12 cellular contexts compared by ENCODE assay signal in the genomic region with DNA sequence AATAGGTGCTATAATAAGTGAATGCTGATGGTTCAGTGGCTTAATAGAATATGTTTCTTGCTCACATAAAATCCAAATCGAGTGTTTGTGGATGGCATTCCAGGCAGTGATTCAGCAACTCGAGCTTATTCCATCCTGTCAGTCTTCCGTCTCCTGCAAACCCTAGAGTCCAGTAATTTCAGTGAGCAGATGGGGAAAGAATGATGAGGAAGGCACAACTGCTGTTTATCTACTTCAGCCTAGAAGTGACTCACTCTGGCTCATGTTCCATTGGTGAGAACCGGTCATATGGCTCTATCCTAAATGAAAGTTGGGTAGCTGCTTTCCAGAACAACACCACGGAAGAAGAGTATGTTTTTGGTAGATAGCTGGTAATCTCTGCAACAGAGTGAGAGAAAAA.
DNase-seq lines count a peak whose midpoint lies in the region; ATAC-seq and TF ChIP-seq lines count a peak whose summit lies in the region.
"Had no signal": no experiment of that assay in that cellular context is flagged by ENCODE, and none has a peak within 500 bp of the region (broad histone marks: within the 10 kb centered on the region; RNA-seq: fewer than 3 reads in every experiment).

No MANE protein-coding gene starts in this region.

- H3K27ac ChIP-seq in tibial artery (peak overlapping the region; percentile 71 to 73), vagina (no peak overlapping the region)
- H3K27ac ChIP-seq: 22Rv1 had no signal

- H3K4me1 ChIP-seq in tibial artery (peaks cover 0 to 24% (median 6%) of the 10 kb centered on the region in 4 donors), vagina (no peaks in the 10 kb centered on the region)

- H3K36me3 Mint-ChIP-seq in glutamatergic neuron (ENCODE audit: unreplicated experiment): no peaks in the 10 kb centered on the region

- H3K27ac Mint-ChIP-seq in glutamatergic neuron (ENCODE audit: unreplicated experiment): peak overlapping the region; percentile 96

- peaks cover 53% of the 10 kb centered on the region for H3K4me1 Mint-ChIP-seq in glutamatergic neuron (ENCODE audit: low read depth, unreplicated experiment)

- peaks cover 7% of the 10 kb centered on the region for H3K9me3 Mint-ChIP-seq in glutamatergic neuron (ENCODE audit: unreplicated experiment)

- no peak for TF ChIP-seq POLR2A in vagina (IDR thresholded peaks at IDR 0.05)

- DNase-seq in NCI-H510A treated with DMSO at 0.1 percent for 48 hours (lab: John Stamatoyannopoulos, UW) (peak; percentile 24), NCI-H510A (lab: John Stamatoyannopoulos, UW) (no peak), SW480 (ENCODE audit: low spot score) (peak; percentile 13), glutamatergic neuron (no peak), tibial artery (peak in 1 of 2 donors; percentile 61), SW 1271 (lab: John Stamatoyannopoulos, UW) (no peak), vagina (ENCODE audit: extremely low spot score in 2 of 2) (no peak)
- DNase-seq: activated T-cell treated with anti-CD3 and anti-CD28 coated beads for 4 hours, NCI-H1436, substantia nigra had no signal

- peak overlapping the region; percentile 34 for H3K4me3 Mint-ChIP-seq in glutamatergic neuron (ENCODE audit: unreplicated experiment)

- no peak for TF ChIP-seq CTCF in glutamatergic neuron (IDR thresholded peaks at IDR 0.05; ENCODE audit: partially characterized antibody, unreplicated experiment)
- TF ChIP-seq CTCF in tibial artery (IDR thresholded peaks at IDR 0.05): no peak
- TF ChIP-seq CTCF in vagina (IDR thresholded peaks at IDR 0.05): no peak

- H3K27me3 ChIP-seq in tibial artery (no peaks in the 10 kb centered on the region), vagina (no peaks in the 10 kb centered on the region)

- H3K9me3 ChIP-seq in tibial artery (no peaks in the 10 kb centered on the region), vagina (no peaks in the 10 kb centered on the region)

- peaks cover 2% of the 10 kb centered on the region for H3K27me3 Mint-ChIP-seq in glutamatergic neuron (ENCODE audit: unreplicated experiment)

- no peak for ATAC-seq in GM21423 (IDR thresholded peaks at IDR 0.05; ENCODE audit: unreplicated experiment)

- H3K4me3 ChIP-seq in tibial artery: peak overlapping the region in 1 of 2 donors; percentile 23
- H3K4me3 ChIP-seq in vagina: no peak overlapping the region

- H3K36me3 ChIP-seq in tibial artery (no peaks in the 10 kb centered on the region), vagina (no peaks in the 10 kb centered on the region)

- intact Hi-C loops in tibial artery (cut with DNase I; ENCODE audit: low total_unique reads): no loop called here
- intact Hi-C loops in vagina (cut with DNase I): no loop called here

Comparison
In these comparisons a context has a peak if more than half of its experiments do, and no peak if none do; other contexts are left out.
1. DNase-seq: peak in NCI-H510A treated with DMSO at 0.1 percent for 48 hours (single experiment) and SW480 (single experiment); none in NCI-H510A (single experiment), glutamatergic neuron (single experiment), SW 1271 (0 of 2) and vagina (0 of 2).